In genomic region chr17:37818689-37819088, GRCh38 we compare ENCODE assay signal across 12 cellular contexts.
DNase-seq lines count a peak whose midpoint lies in the region; ATAC-seq, FAIRE-seq and TF ChIP-seq lines count a peak whose summit lies in the region.
"Had no signal": no experiment of that assay in that cellular context is flagged by ENCODE, and none has a peak within 500 bp of the region (broad histone marks: within the 10 kb centered on the region; RNA-seq: fewer than 3 reads in every experiment).

No MANE protein-coding gene starts in this region.

- no peak for TF ChIP-seq CTCF in RWPE2 (IDR thresholded peaks at IDR 0.05; ENCODE audit: poor library complexity, severe bottlenecking)
- TF ChIP-seq CTCF in HepG2 (CRISPR knock-in tag; IDR thresholded peaks at IDR 0.05) = no peak
- TF ChIP-seq CTCF in GM10266 (IDR thresholded peaks at IDR 0.05; ENCODE audit: control insufficient read depth, insufficient read depth, low read depth, missing control alignments) = no peak

- DNase-seq in DMS153 treated with DMSO at 0.1 percent for 48 hours (lab: John Stamatoyannopoulos, UW; ENCODE audit: unreplicated experiment) = peak; percentile 19
- peak; percentile 79 for DNase-seq in RWPE2 (ENCODE audit: low spot score)
- DNase-seq in HepG2 (ENCODE audit: low spot score) = no peak
- DNase-seq in GM10266 (ENCODE audit: extremely low spot score) = no peak
- no peak for DNase-seq in 8988T
- DNase-seq: Caco-2; effector memory CD4-positive, alpha-beta T cell; hypothalamus; NCI-H1105 treated with DMSO at 0.1 percent for 48 hours had no signal

- no peak for TF ChIP-seq POLR2A in HepG2 (IDR thresholded peaks at IDR 0.05; ENCODE audit: insufficient read depth in 1 of 2, low read depth in 2 of 2, low read length in 2 of 2)

- H3K4me1 ChIP-seq in RWPE2 (ENCODE audit: insufficient read depth, poor library complexity, severe bottlenecking) = no peaks in the 10 kb centered on the region
- peaks cover 29% of the 10 kb centered on the region for H3K4me1 ChIP-seq in HepG2 (ENCODE audit: insufficient read depth, low read length)

- H3K79me2 ChIP-seq in HepG2 (ENCODE audit: insufficient read depth, low read length) = no peaks in the 10 kb centered on the region

- CTCF ChIA-PET in HepG2 (lab: Yijun Ruan, JAX; ENCODE audit: low intra/inter-chr PET ratio, low total read pairs) = no interaction called here

- H3K36me3 ChIP-seq in RWPE2 (ENCODE audit: low read depth) (no peaks in the 10 kb centered on the region), HepG2 (replicated peaks in 1 of 2; ENCODE audit: control insufficient read depth in 1 of 2, insufficient read depth in 2 of 2, low read length in 2 of 2) (no peaks in the 10 kb centered on the region)

- no peak for TF ChIP-seq EP300 in Ishikawa (IDR thresholded peaks at IDR 0.05; ENCODE audit: borderline replicate concordance)
- TF ChIP-seq EP300 in HepG2 (IDR thresholded peaks at IDR 0.05; ENCODE audit: low read depth in 2 of 2, low read length in 2 of 2) = no peak
- TF ChIP-seq EP300 in HepG2 (CRISPR knock-in tag; IDR thresholded peaks at IDR 0.05; ENCODE audit: borderline replicate concordance) = no peak

- BruUV-seq in HepG2 (replicated peaks; lab: Mats Ljungman, UMichigan) = no TSS peak

- peak; percentile 96 for ATAC-seq in RWPE2 (ENCODE audit: low read depth)
- ATAC-seq in HepG2 = no peak
- no peak for ATAC-seq in GM21737 (IDR thresholded peaks at IDR 0.05; ENCODE audit: unreplicated experiment)
- no peak for ATAC-seq in HG03342 (IDR thresholded peaks at IDR 0.05; ENCODE audit: unreplicated experiment)

- intact Hi-C loops in HepG2 (cut with micrococcal nuclease; ENCODE audit: unreplicated experiment) = loop anchor here (5.0 kb wide), 1 partner anchor 291 kb away; no protein-coding TSS in a partner anchor

- no peak overlapping the region for H3K4me2 ChIP-seq in HepG2 (ENCODE audit: low read depth, low read length)

- H2AFZ ChIP-seq in HepG2 (ENCODE audit: low read length) = no peak overlapping the region

- under 1% methylated on average over 3 of the region's 3 CpGs for WGBS in HepG2 (ENCODE audit: low lambda C conversion rate)

- no peak for FAIRE-seq in HepG2 (lab: Jason Lieb, UNC)

- no peaks in the 10 kb centered on the region for H4K20me1 ChIP-seq in HepG2 (ENCODE audit: insufficient read depth, low read length)

- no peak overlapping the region for H3K4me3 ChIP-seq in RWPE2 (ENCODE audit: severe bottlenecking)
- no peak overlapping the region for H3K4me3 ChIP-seq in HepG2 (replicated peaks in 1 of 3; ENCODE audit: insufficient read depth in 1 of 3, low read depth in 2 of 3, low read length in 3 of 3)

- no peak overlapping the region for H3K9ac ChIP-seq in HepG2 (ENCODE audit: insufficient read depth, low read depth, low read length)

- POLR2A ChIA-PET in HepG2 (lab: Yijun Ruan, JAX) = no interaction called here

- no peaks in the 10 kb centered on the region for H3K9me3 ChIP-seq in RWPE2 (ENCODE audit: severe bottlenecking)
- no peaks in the 10 kb centered on the region for H3K9me3 ChIP-seq in HepG2 (ENCODE audit: low read length)
- H3K9me3 ChIP-seq: Caco-2 had no signal

- in situ Hi-C loops in HepG2 (cut with HindIII; ENCODE audit: extremely low pct_ligation_motif_present, low pct_unique_long_range_greater_than_20kb) = no loop called here

- H3K27ac ChIP-seq in RWPE2 (ENCODE audit: poor library complexity, severe bottlenecking) = no peak overlapping the region
- H3K27ac ChIP-seq in HepG2 (ENCODE audit: extremely low read length, insufficient read depth, low read length) = no peak overlapping the region

- H3K27me3 ChIP-seq in RWPE2 (ENCODE audit: insufficient read depth, poor library complexity, severe bottlenecking) = no peaks in the 10 kb centered on the region
- H3K27me3 ChIP-seq in HepG2 (ENCODE audit: control insufficient read depth in 1 of 2, insufficient read depth in 2 of 2, low read length in 2 of 2) = peaks cover 0 to 5% of the 10 kb centered on the region in 2 experiments; a peak in 3 of 5 replicates

- TF ChIP-seq RAD21 in Ishikawa (IDR thresholded peaks at IDR 0.05; ENCODE audit: low read depth) = no peak
- no peak for TF ChIP-seq RAD21 in HepG2 (CRISPR knock-in tag; IDR thresholded peaks at IDR 0.05)

TF ChIP-seq in Ishikawa, 13 proteins besides CTCF, POLR2A, EP300 and RAD21:
- no peak for TF ChIP-seq TEAD4 (IDR thresholded peaks at IDR 0.05)
- TF ChIP-seq TCF12 (IDR thresholded peaks at IDR 0.05; ENCODE audit: low read depth) = peak; percentile 49; the same call in 1 of the 2 replicates
- TF ChIP-seq NFIC (IDR thresholded peaks at IDR 0.05) = peak; percentile 62
TF ChIP-seq in Ishikawa: peak in this region for 2.

TF ChIP-seq in HepG2, 621 proteins besides CTCF, POLR2A, EP300 and RAD21:
- 0 out of 2 replicates have a peak, but pooled peaks have one; percentile 23 for TF ChIP-seq MAFF (IDR thresholded peaks at IDR 0.05; ENCODE audit: low read depth, low read length)
- TF ChIP-seq MAFK (conservative IDR thresholded peaks at IDR 0.05 in 1 of 2, IDR thresholded peaks at IDR 0.05 in 1 of 2; ENCODE audit: low read length in 2 of 2) = peak; percentile 28 to 46; a peak in 3 of 4 replicates
- TF ChIP-seq CREBL2 (CRISPR knock-in tag; IDR thresholded peaks at IDR 0.05; ENCODE audit: borderline replicate concordance) = no peak
- TF ChIP-seq ZNF260 (CRISPR knock-in tag; IDR thresholded peaks at IDR 0.05; ENCODE audit: borderline replicate concordance, low read depth) = no peak

Comparison
In these comparisons a context has a peak if more than half of its experiments do, and no peak if none do; other contexts are left out.
1. DNase-seq: peak in DMS153 treated with DMSO at 0.1 percent for 48 hours (single experiment) and RWPE2 (single experiment); none in HepG2 (single experiment), GM10266 (single experiment) and 8988T (single experiment).